In genomic region chr6:26205625-26206574, GRCh38 we compare ENCODE assay signal across 1 cellular context.
TF ChIP-seq lines count a peak whose summit lies in the region.

No MANE protein-coding gene starts in this region.

TF ChIP-seq in SK-N-SH, 30 proteins besides CTCF, POLR2A, EP300 and RAD21 (continued from another document):
- TF ChIP-seq FOSL2 (IDR thresholded peaks at IDR 0.05; ENCODE audit: borderline replicate concordance, low read depth) (peak; percentile 14; the same call in 1 of the 2 replicates), NRF1 (IDR thresholded peaks at IDR 0.05; ENCODE audit: low read depth, low read length) (no peak), REST (IDR thresholded peaks at IDR 0.05; ENCODE audit: low read depth, low read length) (no peak)
